Comparison of ENCODE assay signal across 11 cellular contexts in the genomic region with DNA sequence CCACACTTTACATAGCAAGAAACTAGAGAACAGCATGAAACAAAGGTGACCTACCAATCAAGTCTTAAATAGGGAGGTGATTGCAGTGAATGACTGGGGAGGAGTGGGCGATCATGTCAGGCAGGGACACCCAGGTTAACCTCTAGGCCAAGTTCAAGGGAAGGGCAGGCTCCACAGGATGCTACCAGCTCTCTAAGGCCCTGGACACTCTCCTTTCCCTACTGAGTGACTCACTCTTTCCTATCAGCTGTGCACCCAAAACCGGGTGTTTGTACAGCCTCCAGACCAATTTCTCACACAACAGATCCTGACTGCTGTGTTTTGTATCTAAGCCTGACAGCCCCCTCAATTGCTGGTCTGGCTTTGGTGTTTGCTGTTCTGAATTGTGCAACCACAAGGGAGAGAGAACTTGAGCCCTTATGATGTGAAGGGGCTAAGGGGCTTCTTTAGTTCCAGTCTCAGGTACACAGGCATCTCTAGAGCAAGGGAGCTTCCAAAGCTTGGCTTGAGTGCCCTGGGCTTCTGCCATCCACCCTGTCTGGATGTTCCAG.
DNase-seq lines count a peak whose midpoint lies in the region; ATAC-seq and TF ChIP-seq lines count a peak whose summit lies in the region.
"Had no signal": no experiment of that assay in that cellular context is flagged by ENCODE, and none has a peak within 500 bp of the region (broad histone marks: within the 10 kb centered on the region; RNA-seq: fewer than 3 reads in every experiment).

No MANE protein-coding gene starts in this region.

- H3K4me1 Mint-ChIP-seq in activated CD4-positive, alpha-beta T cell treated with anti-CD3 and anti-CD28 coated beads for 36 hours: peaks cover 6% of the 10 kb centered on the region
- peaks cover 10% of the 10 kb centered on the region for H3K4me1 Mint-ChIP-seq in stimulated activated effector memory CD8-positive, alpha-beta T cell treated with anti-CD3 and anti-CD28 coated beads, Interleukin-12 subunit alpha, Interleukin-12 subunit beta, amount 100 ng/mL, for 72 hours
- H3K4me1 Mint-ChIP-seq: nephron had no signal

- H3K4me3 Mint-ChIP-seq in activated CD4-positive, alpha-beta T cell treated with anti-CD3 and anti-CD28 coated beads for 36 hours: no peak overlapping the region
- H3K4me3 Mint-ChIP-seq in stimulated activated effector memory CD8-positive, alpha-beta T cell treated with anti-CD3 and anti-CD28 coated beads, Interleukin-12 subunit alpha, Interleukin-12 subunit beta, amount 100 ng/mL, for 72 hours: no peak overlapping the region
- H3K4me3 Mint-ChIP-seq: nephron had no signal

- no peaks in the 10 kb centered on the region for H3K9me2 ChIP-seq in SK-N-SH

- TF ChIP-seq POLR2A in tibial nerve (IDR thresholded peaks at IDR 0.05): no peak

- WGBS in SK-N-SH (ENCODE audit: low lambda C conversion rate): 32% methylated on average over 2 of the region's 2 CpGs
- 39 to 43% methylated on average over 2 of the region's 2 CpGs for WGBS in tibial nerve, 2 donors

- H3K36me3 ChIP-seq in SK-N-SH (replicated peaks in 1 of 2; ENCODE audit: control insufficient read depth in 1 of 2, insufficient read depth in 2 of 2, low read length in 1 of 2) (no peaks in the 10 kb centered on the region), SJCRH30 (no peaks in the 10 kb centered on the region), tibial nerve (no peaks in the 10 kb centered on the region)

- no peaks in the 10 kb centered on the region for H3K9me3 ChIP-seq in SK-N-SH
- H3K9me3 ChIP-seq in SJCRH30 (replicated peaks): no peaks in the 10 kb centered on the region
- no peaks in the 10 kb centered on the region for H3K9me3 ChIP-seq in tibial nerve

- DNase-seq in activated CD4-positive, alpha-beta T cell treated with anti-CD3 and anti-CD28 coated beads for 36 hours: peak; percentile 18
- DNase-seq in activated CD4-positive, alpha-beta T cell treated with anti-CD3 and anti-CD28 coated beads for 4 hours: no peak
- DNase-seq in SK-N-SH: no peak
- peak; percentile 93 for DNase-seq in fibroblast of mammary gland (ENCODE audit: low read depth)
- no peak for DNase-seq in stimulated activated effector memory CD8-positive, alpha-beta T cell treated with anti-CD3 and anti-CD28 coated beads, Interleukin-12 subunit alpha, Interleukin-12 subunit beta, amount 100 ng/mL, for 72 hours (ENCODE audit: low spot score in 2 of 2)
- DNase-seq in SJCRH30: no peak
- DNase-seq in tibial nerve (ENCODE audit: low spot score in 2 of 2): no peak
- DNase-seq in ecto neural progenitor cell (ENCODE audit: low spot score): no peak
- DNase-seq: activated gamma-delta T cell, NCI-H1105 treated with DMSO at 0.1 percent for 48 hours had no signal

- CTCF ChIA-PET in activated CD4-positive, alpha-beta T cell treated with anti-CD3 and anti-CD28 coated beads for 36 hours (lab: Charles Lee): interaction anchor here (0.6 to 1.2 kb wide), 2 partner anchors 25 to 154 kb away, joined by 3 read pairs; no protein-coding TSS in a partner anchor
- CTCF ChIA-PET in SK-N-SH (lab: Yijun Ruan, JAX): interaction anchor here (0.6 to 1.6 kb wide), 3 partner anchors 12 to 318 kb away, joined by 3 to 4 read pairs (median 3); no protein-coding TSS in a partner anchor

- POLR2A ChIA-PET in activated CD4-positive, alpha-beta T cell treated with anti-CD3 and anti-CD28 coated beads for 36 hours (lab: Charles Lee): no interaction called here
- POLR2A ChIA-PET in SK-N-SH (lab: Yijun Ruan, JAX): interaction anchor here (0.6 kb wide), 1 partner anchor 318 kb away, joined by 3 read pairs; no protein-coding TSS in a partner anchor

- ATAC-seq in activated CD4-positive, alpha-beta T cell treated with anti-CD3 and anti-CD28 coated beads for 36 hours: peak; percentile 31
- ATAC-seq in stimulated activated effector memory CD8-positive, alpha-beta T cell treated with anti-CD3 and anti-CD28 coated beads, Interleukin-12 subunit alpha, Interleukin-12 subunit beta, amount 100 ng/mL, for 72 hours: peak; percentile 53

- no peaks in the 10 kb centered on the region for H4K20me1 ChIP-seq in SK-N-SH (ENCODE audit: insufficient read depth)

- TF ChIP-seq EP300 in SK-N-SH (IDR thresholded peaks at IDR 0.05; ENCODE audit: borderline replicate concordance in 1 of 2, low read depth in 1 of 2, low read length in 1 of 2) (no peak), tibial nerve (IDR thresholded peaks at IDR 0.05) (no peak)

- peaks cover 9% of the 10 kb centered on the region; the same call in 1 of the 2 replicates for H3K27me3 ChIP-seq in SK-N-SH (ENCODE audit: insufficient read depth)
- no peaks in the 10 kb centered on the region for H3K27me3 ChIP-seq in SJCRH30
- H3K27me3 ChIP-seq in tibial nerve: no peaks in the 10 kb centered on the region

- H3K9me3 Mint-ChIP-seq in activated CD4-positive, alpha-beta T cell treated with anti-CD3 and anti-CD28 coated beads for 36 hours (ENCODE audit: low read depth): no peaks in the 10 kb centered on the region
- no peaks in the 10 kb centered on the region for H3K9me3 Mint-ChIP-seq in stimulated activated effector memory CD8-positive, alpha-beta T cell treated with anti-CD3 and anti-CD28 coated beads, Interleukin-12 subunit alpha, Interleukin-12 subunit beta, amount 100 ng/mL, for 72 hours
- H3K9me3 Mint-ChIP-seq: nephron had no signal

- no peak overlapping the region for H3K4me2 ChIP-seq in SK-N-SH

- H3K27ac ChIP-seq in SK-N-SH (ENCODE audit: low read depth in 2 of 2, low read length in 1 of 2) (no peak overlapping the region), SJCRH30 (no peak overlapping the region), tibial nerve (no peak overlapping the region)

- no peaks in the 10 kb centered on the region for H3K4me1 ChIP-seq in SK-N-SH (ENCODE audit: control insufficient read depth in 1 of 2, insufficient read depth in 2 of 2, low read depth in 1 of 2, low read length in 1 of 2)
- no peaks in the 10 kb centered on the region for H3K4me1 ChIP-seq in SJCRH30
- no peaks in the 10 kb centered on the region for H3K4me1 ChIP-seq in tibial nerve

- TF ChIP-seq CTCF in SK-N-SH (IDR thresholded peaks at IDR 0.05): no peak
- no peak for TF ChIP-seq CTCF in fibroblast of mammary gland (conservative IDR thresholded peaks at IDR 0.05; ENCODE audit: control insufficient read depth, insufficient read depth, low read depth, low read length)
- TF ChIP-seq CTCF in tibial nerve (IDR thresholded peaks at IDR 0.05): no peak

- H3F3A ChIP-seq in SK-N-SH (replicated peaks; ENCODE audit: insufficient read depth): no peaks in the 10 kb centered on the region

- TF ChIP-seq RAD21 in SK-N-SH (IDR thresholded peaks at IDR 0.05; ENCODE audit: low read length): no peak

- no peaks in the 10 kb centered on the region for H3K36me3 Mint-ChIP-seq in activated CD4-positive, alpha-beta T cell treated with anti-CD3 and anti-CD28 coated beads for 36 hours (ENCODE audit: low read depth)
- H3K36me3 Mint-ChIP-seq in stimulated activated effector memory CD8-positive, alpha-beta T cell treated with anti-CD3 and anti-CD28 coated beads, Interleukin-12 subunit alpha, Interleukin-12 subunit beta, amount 100 ng/mL, for 72 hours: peaks cover 6% of the 10 kb centered on the region

- peaks cover 3% of the 10 kb centered on the region for H3K27me3 Mint-ChIP-seq in activated CD4-positive, alpha-beta T cell treated with anti-CD3 and anti-CD28 coated beads for 36 hours

- no peak overlapping the region for H3K27ac Mint-ChIP-seq in activated CD4-positive, alpha-beta T cell treated with anti-CD3 and anti-CD28 coated beads for 36 hours
- peak overlapping the region; percentile 37 for H3K27ac Mint-ChIP-seq in stimulated activated effector memory CD8-positive, alpha-beta T cell treated with anti-CD3 and anti-CD28 coated beads, Interleukin-12 subunit alpha, Interleukin-12 subunit beta, amount 100 ng/mL, for 72 hours
- H3K27ac Mint-ChIP-seq: nephron had no signal

- intact Hi-C loops in activated CD4-positive, alpha-beta T cell treated with anti-CD3 and anti-CD28 coated beads for 36 hours (cut with DNase I, micrococcal nuclease): no loop called here

- H3K4me3 ChIP-seq in SK-N-SH (ENCODE audit: low read depth in 2 of 2, low read length in 1 of 2) (no peak overlapping the region), fibroblast of mammary gland (ENCODE audit: control insufficient read depth, low read depth, low read length) (no peak overlapping the region), SJCRH30 (no peak overlapping the region), tibial nerve (no peak overlapping the region)

- no peaks in the 10 kb centered on the region for H3K79me2 ChIP-seq in SK-N-SH (ENCODE audit: insufficient read depth)

- no peak overlapping the region for H3K9ac ChIP-seq in SK-N-SH

- H2AFZ ChIP-seq in SK-N-SH (ENCODE audit: low read depth): no peak overlapping the region

TF ChIP-seq in SK-N-SH, 30 proteins besides CTCF, POLR2A, EP300 and RAD21 (continues in another document):
- TF ChIP-seq SIN3A (IDR thresholded peaks at IDR 0.05; ENCODE audit: borderline replicate concordance, low read depth, low read length) (no peak), RXRA (IDR thresholded peaks at IDR 0.05; ENCODE audit: borderline replicate concordance, low read depth) (0 out of 2 replicates have a peak, but pooled peaks have one; percentile 22), CHD2 (IDR thresholded peaks at IDR 0.05; ENCODE audit: low read length, partially characterized antibody) (no peak), JUND (IDR thresholded peaks at IDR 0.05) (peak; percentile 70)
- TF ChIP-seq, protein P1, sequence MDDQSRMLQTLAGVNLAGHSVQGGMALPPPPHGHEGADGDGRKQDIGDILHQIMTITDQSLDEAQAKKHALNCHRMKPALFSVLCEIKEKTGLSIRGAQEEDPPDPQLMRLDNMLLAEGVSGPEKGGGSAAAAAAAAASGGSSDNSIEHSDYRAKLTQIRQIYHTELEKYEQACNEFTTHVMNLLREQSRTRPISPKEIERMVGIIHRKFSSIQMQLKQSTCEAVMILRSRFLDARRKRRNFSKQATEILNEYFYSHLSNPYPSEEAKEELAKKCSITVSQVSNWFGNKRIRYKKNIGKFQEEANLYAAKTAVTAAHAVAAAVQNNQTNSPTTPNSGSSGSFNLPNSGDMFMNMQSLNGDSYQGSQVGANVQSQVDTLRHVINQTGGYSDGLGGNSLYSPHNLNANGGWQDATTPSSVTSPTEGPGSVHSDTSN (IDR thresholded peaks at IDR 0.05): peak; percentile 39

Comparison
In these comparisons a context has a peak if more than half of its experiments do, and no peak if none do; other contexts are left out.
1. DNase-seq: peak in activated CD4-positive, alpha-beta T cell treated with anti-CD3 and anti-CD28 coated beads for 36 hours (single experiment) and fibroblast of mammary gland (single experiment); none in activated CD4-positive, alpha-beta T cell treated with anti-CD3 and anti-CD28 coated beads for 4 hours (0 of 2), SK-N-SH (single experiment), stimulated activated effector memory CD8-positive, alpha-beta T cell treated with anti-CD3 and anti-CD28 coated beads, Interleukin-12 subunit alpha, Interleukin-12 subunit beta, amount 100 ng/mL, for 72 hours (0 of 2), SJCRH30 (0 of 2), tibial nerve (0 of 2) and ecto neural progenitor cell (single experiment).